8 cellular contexts compared by ENCODE assay signal in genomic region chr14:39168591-39168990, GRCh38. TPM values are rescaled to one million over a fixed set of nuclear protein-coding genes. Genes with fewer than 3 reads are reported as not detected.
A peak's percentile ranks its signal among the peaks of the same experiment; 100 is the strongest.
DNase-seq lines count a peak whose midpoint lies in the region; ATAC-seq and TF ChIP-seq lines count a peak whose summit lies in the region.

No MANE protein-coding gene starts in this region.

- H2AFZ ChIP-seq in parathyroid adenoma: no peak overlapping the region

- intact Hi-C loops in Panc1 (cut with micrococcal nuclease; ENCODE audit: unreplicated experiment): no loop called here

- H3K27me3 ChIP-seq in DOHH2 (ENCODE audit: control insufficient read depth, low read length) (no peaks in the 10 kb centered on the region), Panc1 (ENCODE audit: control insufficient read depth, insufficient read depth, low read length) (no peaks in the 10 kb centered on the region), parathyroid adenoma (ENCODE audit: control insufficient read depth, insufficient read depth, low read length) (no peaks in the 10 kb centered on the region)

- no peaks in the 10 kb centered on the region for H3K9me2 ChIP-seq in DOHH2 (replicated peaks; ENCODE audit: control insufficient read depth, low read length)

- POLR2A ChIA-PET in Panc1 (lab: Charles Lee): no interaction called here

- H3K79me2 ChIP-seq in DOHH2 (ENCODE audit: control insufficient read depth, low read length) (peaks cover 55% of the 10 kb centered on the region), parathyroid adenoma (peaks cover 49% of the 10 kb centered on the region)

- CTCF ChIA-PET in Panc1 (lab: Charles Lee): no interaction called here

- peak overlapping the region; percentile 99 for H3K4me3 ChIP-seq in DOHH2 (ENCODE audit: low read length)
- peak overlapping the region; percentile 91 to 92; a peak in 3 of 4 replicates for H3K4me3 ChIP-seq in Panc1 (ENCODE audit: low read depth in 2 of 2, low read length in 2 of 2)
- H3K4me3 ChIP-seq in epithelial cell of proximal tubule (ENCODE audit: low read depth, low read length): peak overlapping the region; percentile 94
- peak overlapping the region; percentile 85 for H3K4me3 ChIP-seq in parathyroid adenoma (ENCODE audit: low read depth, low read length)

- peak overlapping the region; percentile 96 for H3K4me2 ChIP-seq in DOHH2 (ENCODE audit: low read length)
- H3K4me2 ChIP-seq in parathyroid adenoma (ENCODE audit: low read length): peak overlapping the region; percentile 85

- ATAC-seq in Panc1 (no peak), GM21526 (IDR thresholded peaks at IDR 0.05; ENCODE audit: low FRiP score, unreplicated experiment) (no peak), HG02759 (IDR thresholded peaks at IDR 0.05; ENCODE audit: unreplicated experiment) (no peak), HG02884 (IDR thresholded peaks at IDR 0.05; ENCODE audit: unreplicated experiment) (no peak)

- H3F3A ChIP-seq in DOHH2 (ENCODE audit: control insufficient read depth, insufficient read depth): peaks cover 13% of the 10 kb centered on the region

- peaks cover 36% of the 10 kb centered on the region for H3K4me1 ChIP-seq in DOHH2 (ENCODE audit: control insufficient read depth, low read length)
- H3K4me1 ChIP-seq in Panc1 (ENCODE audit: control insufficient read depth, insufficient read depth, low read length): peaks cover 9% of the 10 kb centered on the region; the same call in 1 of the 2 replicates
- peaks cover 5% of the 10 kb centered on the region for H3K4me1 ChIP-seq in parathyroid adenoma

- H3K9me3 ChIP-seq in DOHH2 (ENCODE audit: control insufficient read depth, insufficient read depth, low read length) (no peaks in the 10 kb centered on the region), Panc1 (ENCODE audit: control insufficient read depth, insufficient read depth, low read depth, low read length) (no peaks in the 10 kb centered on the region), parathyroid adenoma (ENCODE audit: control insufficient read depth, low read length) (no peaks in the 10 kb centered on the region)

- in situ Hi-C loops in Panc1 (cut with HindIII; ENCODE audit: low pct_unique_long_range_greater_than_20kb, low sequenced_read_pairs): no loop called here

- TF ChIP-seq CTCF in DOHH2 (IDR thresholded peaks at IDR 0.05; ENCODE audit: low read depth, low read length, poor library complexity, severe bottlenecking) (no peak), Panc1 (IDR thresholded peaks at IDR 0.05) (no peak), epithelial cell of proximal tubule (conservative IDR thresholded peaks at IDR 0.05; ENCODE audit: low read depth, low read length) (no peak), parathyroid adenoma (IDR thresholded peaks at IDR 0.05) (no peak)

- H3K27ac ChIP-seq in DOHH2 (ENCODE audit: low read depth, low read length) (no peak overlapping the region), Panc1 (ENCODE audit: low read length) (peak overlapping the region; percentile 94), parathyroid adenoma (no peak overlapping the region)

- H3K36me3 ChIP-seq in DOHH2 (ENCODE audit: control insufficient read depth, low read length) (peaks cover 6% of the 10 kb centered on the region), Panc1 (ENCODE audit: control insufficient read depth, insufficient read depth, low read length) (peaks cover 5% of the 10 kb centered on the region), parathyroid adenoma (ENCODE audit: control insufficient read depth, insufficient read depth, low read length) (no peaks in the 10 kb centered on the region)

- no peak for DNase-seq in Panc1 (ENCODE audit: low read depth, low spot score)
- DNase-seq in epithelial cell of proximal tubule (ENCODE audit: low read depth): no peak
- no peak for DNase-seq in SKM-1 (lab: John Stamatoyannopoulos, UW; ENCODE audit: unreplicated experiment)

- no peak overlapping the region for H3K9ac ChIP-seq in parathyroid adenoma

- no peaks in the 10 kb centered on the region for H4K20me1 ChIP-seq in DOHH2 (ENCODE audit: control insufficient read depth, insufficient read depth, low read depth, low read length)

- BruUV-seq in Panc1 (replicated peaks; lab: Mats Ljungman, UMichigan): no TSS peak

RNA-seq across cellular contexts. Expression of gene TRAPPC6B, which starts 1.5 kb away (rescaled TPM):
- 15.1 TPM for total RNA-seq in Panc1 (2021; ENCODE audit: unreplicated experiment)
- polyA plus RNA-seq in Panc1 (2012; ENCODE audit: insufficient read length): 6.6 TPM
- total RNA-seq in epithelial cell of proximal tubule: 12.3 and 12.9 TPM in 2 replicates

RNA-seq across cellular contexts. Expression of gene PNN, which starts 6.5 kb away (rescaled TPM):
- total RNA-seq in Panc1 (2021; ENCODE audit: unreplicated experiment) (55.4 TPM), epithelial cell of proximal tubule (30.4 and 43.4 TPM in 2 replicates)
- polyA plus RNA-seq in Panc1 (2012; ENCODE audit: insufficient read length): 39.3 TPM

RNA-seq across cellular contexts. Expression of gene GEMIN2, which starts 54.5 kb away (rescaled TPM):
- total RNA-seq in Panc1 (2021; ENCODE audit: unreplicated experiment) (15.1 TPM), epithelial cell of proximal tubule (49.0 and 51.9 TPM in 2 replicates)
- polyA plus RNA-seq in Panc1 (2012; ENCODE audit: insufficient read length): 6.2 TPM
